1 cellular context compared by ENCODE assay signal in the genomic region with DNA sequence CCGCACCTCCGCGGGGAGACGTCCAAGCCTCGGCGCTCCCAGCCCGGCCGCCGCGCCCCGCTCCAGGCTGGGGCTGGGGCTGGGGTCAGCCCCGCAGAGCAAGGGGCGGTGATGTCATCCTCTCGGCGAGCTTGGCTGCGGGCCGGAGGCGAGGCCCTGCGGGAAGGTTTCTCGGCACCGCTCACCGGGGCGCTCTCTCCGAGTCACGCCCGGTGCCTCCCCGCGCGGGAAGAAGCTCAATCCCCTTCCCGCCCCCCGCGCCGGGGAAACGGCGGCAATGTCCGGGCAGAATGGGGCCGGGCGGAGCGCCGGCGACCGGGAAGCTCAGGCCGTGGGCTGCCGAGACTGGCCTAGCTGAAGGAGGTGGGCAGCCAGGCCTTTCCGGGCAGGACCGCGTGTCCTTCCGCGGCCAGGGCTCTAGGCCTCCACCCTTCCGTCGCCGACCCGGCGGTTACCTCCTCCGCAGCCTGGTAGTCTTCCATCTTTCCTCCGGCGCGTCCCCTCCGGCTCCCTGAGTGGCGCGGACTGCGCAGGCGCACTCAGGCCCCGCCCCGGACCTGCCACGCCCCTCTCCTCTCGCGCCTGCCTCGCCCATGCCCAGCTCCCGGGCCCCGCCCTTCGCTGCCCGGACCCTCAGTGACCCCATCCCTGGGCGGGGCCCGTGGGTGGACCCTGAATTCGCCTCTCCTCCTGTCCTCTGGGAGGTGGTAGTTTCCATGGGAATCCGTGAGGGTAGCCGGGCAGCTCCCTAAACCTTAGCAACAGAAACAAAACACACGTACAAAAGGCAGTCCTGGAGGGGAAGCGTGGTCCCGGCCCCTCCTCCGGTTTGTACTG.
TF ChIP-seq lines count a peak whose summit lies in the region.

Gene DYNLT1, minus strand, starts transcription at position 517 of the 837 bp plus-strand sequence. Its CDS starts 35 bp downstream, at position 482.

TF ChIP-seq in HepG2, 621 proteins besides CTCF, POLR2A, EP300 and RAD21 (continued from another document and continues in another):
- TF ChIP-seq SNAI1 (CRISPR knock-in tag; IDR thresholded peaks at IDR 0.05; ENCODE audit: borderline replicate concordance) (no peak), U2AF1 (optimal IDR thresholded peaks at IDR 0.05; ENCODE audit: low read depth, low read length) (no peak), ZNF564 (CRISPR knock-in tag; IDR thresholded peaks at IDR 0.05) (no peak; the same call in 1 of the 2 replicates), KDM1A (CRISPR knock-in tag; IDR thresholded peaks at IDR 0.05) (no peak), SSRP1 (CRISPR knock-in tag; IDR thresholded peaks at IDR 0.05) (no peak), MZF1 (CRISPR knock-in tag; IDR thresholded peaks at IDR 0.05; ENCODE audit: borderline replicate concordance) (no peak), ZC3H13 (CRISPR knock-in tag; IDR thresholded peaks at IDR 0.05) (peak; percentile 79), ZNF788 (CRISPR knock-in tag; IDR thresholded peaks at IDR 0.05; ENCODE audit: borderline replicate concordance) (peak; percentile 67; the same call in 1 of the 2 replicates), RELA (CRISPR knock-in tag; IDR thresholded peaks at IDR 0.05) (no peak), ZNF432 (CRISPR knock-in tag; IDR thresholded peaks at IDR 0.05; ENCODE audit: borderline replicate concordance) (no peak), ZNF543 (CRISPR knock-in tag; IDR thresholded peaks at IDR 0.05) (peak; percentile 56; the same call in 1 of the 2 replicates), HOXA9 (CRISPR knock-in tag; IDR thresholded peaks at IDR 0.05; ENCODE audit: borderline replicate concordance) (no peak), ZNF530 (CRISPR knock-in tag; IDR thresholded peaks at IDR 0.05; ENCODE audit: low read depth) (no peak), NONO (IDR thresholded peaks at IDR 0.05) (no peak), NONO (CRISPR knock-in tag; conservative IDR thresholded peaks at IDR 0.05) (no peak; the same call in none of the 2 replicates), ZNF784 (CRISPR knock-in tag; IDR thresholded peaks at IDR 0.05; ENCODE audit: borderline replicate concordance) (peak; percentile 94), TRIM24 (CRISPR knock-in tag; IDR thresholded peaks at IDR 0.05) (no peak), ZBTB25 (CRISPR knock-in tag; IDR thresholded peaks at IDR 0.05) (peak; percentile 70), ZBTB40 (IDR thresholded peaks at IDR 0.05) (no peak), ZBTB40 (CRISPR knock-in tag; IDR thresholded peaks at IDR 0.05) (no peak; the same call in none of the 2 replicates), DNMT3B (CRISPR knock-in tag; conservative IDR thresholded peaks at IDR 0.05) (0 out of 2 replicates have a peak, but pooled peaks have one; percentile 68), ZNF724P (CRISPR knock-in tag; IDR thresholded peaks at IDR 0.05; ENCODE audit: borderline replicate concordance) (peak; percentile 50; the same call in 1 of the 2 replicates), ZNF569 (CRISPR knock-in tag; IDR thresholded peaks at IDR 0.05; ENCODE audit: borderline replicate concordance) (no peak), HMG20B (CRISPR knock-in tag; conservative IDR thresholded peaks at IDR 0.05) (no peak; the same call in 1 of the 2 replicates), ZNF605 (CRISPR knock-in tag; IDR thresholded peaks at IDR 0.05) (peak; percentile 91), ADNP (CRISPR knock-in tag; IDR thresholded peaks at IDR 0.05) (0 out of 2 replicates have a peak, but pooled peaks have one; percentile 6), ZNF382 (CRISPR knock-in tag; IDR thresholded peaks at IDR 0.05; ENCODE audit: borderline replicate concordance) (no peak), HINFP (CRISPR knock-in tag; IDR thresholded peaks at IDR 0.05; ENCODE audit: low read depth) (peak; percentile 69; the same call in 1 of the 2 replicates), SP5 (CRISPR knock-in tag; IDR thresholded peaks at IDR 0.05; ENCODE audit: borderline replicate concordance, low read depth) (peak; percentile 83), GATAD2A (CRISPR knock-in tag; IDR thresholded peaks at IDR 0.05) (no peak; the same call in none of the 2 replicates), SMAD3 (CRISPR knock-in tag; IDR thresholded peaks at IDR 0.05) (no peak), PHF5A (CRISPR knock-in tag; IDR thresholded peaks at IDR 0.05; ENCODE audit: low read depth, unreplicated experiment) (no peak), POGK (CRISPR knock-in tag; conservative IDR thresholded peaks at IDR 0.05) (peak; percentile 77; the same call in 1 of the 2 replicates), TBL1XR1 (IDR thresholded peaks at IDR 0.05; ENCODE audit: borderline replicate concordance, low read length, partially characterized antibody) (no peak), PHF20 (CRISPR knock-in tag; IDR thresholded peaks at IDR 0.05) (peak; percentile 71), YEATS4 (CRISPR knock-in tag; IDR thresholded peaks at IDR 0.05; ENCODE audit: borderline replicate concordance) (peak; percentile 93), ZBTB42 (CRISPR knock-in tag; IDR thresholded peaks at IDR 0.05) (peak; percentile 87), MATR3 (CRISPR knock-in tag; IDR thresholded peaks at IDR 0.05) (no peak; the same call in 1 of the 2 replicates), SIN3A (IDR thresholded peaks at IDR 0.05; ENCODE audit: borderline replicate concordance, low read depth, low read length) (peak; percentile 63; the same call in 1 of the 2 replicates), TEAD2 (CRISPR knock-in tag; IDR thresholded peaks at IDR 0.05) (no peak), ZNF337 (CRISPR knock-in tag; IDR thresholded peaks at IDR 0.05; ENCODE audit: borderline replicate concordance, low read depth) (peak; percentile 77; the same call in 1 of the 2 replicates), FOXA1 (IDR thresholded peaks at IDR 0.05) (no peak), FOXA1 (CRISPR knock-in tag; IDR thresholded peaks at IDR 0.05) (no peak)
- TF ChIP-seq, protein P1, sequence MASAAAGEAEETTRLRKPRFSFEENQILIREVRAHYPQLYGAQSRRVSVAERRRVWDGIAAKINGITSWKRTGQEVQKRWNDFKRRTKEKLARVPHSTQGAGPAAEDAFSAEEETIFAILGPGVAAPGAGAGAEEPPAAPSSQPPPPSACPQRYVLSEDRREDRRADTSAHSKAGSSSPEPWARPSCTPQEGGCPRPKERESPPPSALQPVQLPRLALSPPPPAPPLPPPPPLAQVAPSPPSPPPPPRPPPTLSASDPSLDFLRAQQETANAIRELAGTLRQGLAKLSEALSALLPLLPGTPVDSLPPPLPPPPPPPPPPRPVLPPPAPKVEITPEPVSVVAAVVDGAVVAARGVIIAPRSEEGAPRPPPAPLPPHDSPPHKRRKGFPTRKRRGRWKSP (CRISPR knock-in tag; IDR thresholded peaks at IDR 0.05): peak; percentile 89; the same call in 1 of the 2 replicates
- TF ChIP-seq, protein P2, sequence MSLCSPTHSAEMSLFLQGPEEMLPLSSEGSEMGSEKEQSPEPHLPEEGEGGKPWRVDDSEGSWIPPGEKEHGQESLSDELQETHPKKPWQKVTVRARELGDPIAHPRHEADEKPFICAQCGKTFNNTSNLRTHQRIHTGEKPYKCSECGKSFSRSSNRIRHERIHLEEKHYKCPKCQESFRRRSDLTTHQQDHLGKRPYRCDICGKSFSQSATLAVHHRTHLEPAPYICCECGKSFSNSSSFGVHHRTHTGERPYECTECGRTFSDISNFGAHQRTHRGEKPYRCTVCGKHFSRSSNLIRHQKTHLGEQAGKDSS (CRISPR knock-in tag; IDR thresholded peaks at IDR 0.05; ENCODE audit: borderline replicate concordance, low read depth): peak; percentile 20
- TF ChIP-seq, protein P3, sequence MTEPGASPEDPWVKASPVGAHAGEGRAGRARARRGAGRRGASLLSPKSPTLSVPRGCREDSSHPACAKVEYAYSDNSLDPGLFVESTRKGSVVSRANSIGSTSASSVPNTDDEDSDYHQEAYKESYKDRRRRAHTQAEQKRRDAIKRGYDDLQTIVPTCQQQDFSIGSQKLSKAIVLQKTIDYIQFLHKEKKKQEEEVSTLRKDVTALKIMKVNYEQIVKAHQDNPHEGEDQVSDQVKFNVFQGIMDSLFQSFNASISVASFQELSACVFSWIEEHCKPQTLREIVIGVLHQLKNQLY (CRISPR knock-in tag; IDR thresholded peaks at IDR 0.05): no peak
